ENCODE assay signal across 12 cellular contexts in the genomic region with DNA sequence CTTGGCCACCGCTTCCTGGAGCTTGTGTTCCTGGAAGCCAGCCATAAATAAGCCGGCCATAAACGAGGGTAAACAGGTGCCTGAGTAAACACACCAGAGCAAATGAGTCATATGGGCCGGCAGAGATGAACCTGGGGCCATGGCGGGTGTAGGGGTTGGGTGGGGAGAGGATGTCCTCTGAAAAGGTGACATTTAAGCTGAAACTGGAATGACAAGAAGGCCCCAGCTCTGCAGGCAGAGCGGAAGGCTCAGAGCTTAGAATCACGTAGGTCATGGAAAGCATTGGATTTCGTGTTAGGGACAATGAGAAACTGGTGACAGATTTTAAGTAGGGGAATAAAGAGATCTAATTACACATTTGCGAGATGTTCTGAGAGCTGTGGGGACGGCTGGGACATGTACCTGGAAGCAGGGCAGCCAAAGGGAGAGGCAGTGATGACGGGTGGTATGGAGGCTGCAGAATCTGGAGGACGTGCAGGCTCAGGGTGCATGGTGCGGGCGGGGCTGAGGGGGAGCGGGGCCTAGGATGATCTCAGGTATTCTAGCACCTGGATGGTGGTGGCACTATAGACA. TPM values are rescaled to one million over a fixed set of nuclear protein-coding genes. Genes with fewer than 3 reads are reported as not detected.
DNase-seq lines count a peak whose midpoint lies in the region; ATAC-seq and TF ChIP-seq lines count a peak whose summit lies in the region.
"Had no signal": no experiment of that assay in that cellular context is flagged by ENCODE, and none has a peak within 500 bp of the region (broad histone marks: within the 10 kb centered on the region; RNA-seq: fewer than 3 reads in every experiment).

No MANE protein-coding gene starts in this region.

- TF ChIP-seq RAD21 in SK-N-SH (IDR thresholded peaks at IDR 0.05; ENCODE audit: low read length) = no peak

- peak; percentile 92 for DNase-seq in DMS153 (lab: John Stamatoyannopoulos, UW)
- peak; percentile 78 for DNase-seq in NCI-H1092 treated with DMSO at 0.1 percent for 48 hours (lab: John Stamatoyannopoulos, UW)
- DNase-seq in breast epithelium (ENCODE audit: low spot score in 2 of 2) = peak; percentile 30 to 72
- no peak for DNase-seq in SK-N-SH
- DNase-seq in NK-92 (lab: John Stamatoyannopoulos, UW; ENCODE audit: unreplicated experiment) = no peak
- no peak for DNase-seq in activated CD4-positive, alpha-beta T cell treated with anti-CD3 and anti-CD28 coated beads, Interleukin-2, amount 50 U/mL, for 1 hour
- DNase-seq: cortex of kidney, MM.1S, WERI-Rb-1 had no signal

- H3K79me2 ChIP-seq in SK-N-SH (ENCODE audit: insufficient read depth) = no peaks in the 10 kb centered on the region

- H3K4me2 ChIP-seq in SK-N-SH = no peak overlapping the region

- POLR2A ChIA-PET in SK-N-SH (lab: Yijun Ruan, JAX) = no interaction called here

- H3K4me3 Mint-ChIP-seq in nephron = no peak overlapping the region

- no peak for TF ChIP-seq CTCF in breast epithelium (IDR thresholded peaks at IDR 0.05)
- no peak for TF ChIP-seq CTCF in nephron (IDR thresholded peaks at IDR 0.05; ENCODE audit: unreplicated experiment in 3 of 3)
- TF ChIP-seq CTCF in SK-N-SH (IDR thresholded peaks at IDR 0.05) = no peak

- H3K4me3 ChIP-seq in breast epithelium = no peak overlapping the region
- no peak overlapping the region for H3K4me3 ChIP-seq in SK-N-SH (ENCODE audit: low read depth in 2 of 2, low read length in 1 of 2)
- H3K4me3 ChIP-seq: HAP-1 had no signal

- no peak overlapping the region for H2AFZ ChIP-seq in SK-N-SH (ENCODE audit: low read depth)

- no peaks in the 10 kb centered on the region for H3K9me2 ChIP-seq in SK-N-SH

- no peak for TF ChIP-seq EP300 in SK-N-SH (IDR thresholded peaks at IDR 0.05; ENCODE audit: borderline replicate concordance in 1 of 2, low read depth in 1 of 2, low read length in 1 of 2)

- peaks cover 23% of the 10 kb centered on the region for H3K4me1 Mint-ChIP-seq in nephron

- H3K4me1 ChIP-seq in breast epithelium (no peaks in the 10 kb centered on the region), SK-N-SH (ENCODE audit: control insufficient read depth in 1 of 2, insufficient read depth in 2 of 2, low read depth in 1 of 2, low read length in 1 of 2) (peaks cover 0 to 21% of the 10 kb centered on the region in 2 experiments; a peak in 1 of 4 replicates)

- no peaks in the 10 kb centered on the region for H3K27me3 Mint-ChIP-seq in nephron (ENCODE audit: low read depth)

- no peaks in the 10 kb centered on the region for H3K27me3 ChIP-seq in breast epithelium
- H3K27me3 ChIP-seq in SK-N-SH (ENCODE audit: insufficient read depth) = no peaks in the 10 kb centered on the region

- H3F3A ChIP-seq in SK-N-SH (replicated peaks; ENCODE audit: insufficient read depth) = no peaks in the 10 kb centered on the region

- intact Hi-C loops in breast epithelium (cut with DNase I; ENCODE audit: low total_unique reads) = no loop called here

- no peaks in the 10 kb centered on the region for H4K20me1 ChIP-seq in SK-N-SH (ENCODE audit: insufficient read depth)

- H3K9me3 Mint-ChIP-seq in nephron = no peaks in the 10 kb centered on the region

- no peak for ATAC-seq in HG02981 (IDR thresholded peaks at IDR 0.05; ENCODE audit: unreplicated experiment)

- peaks cover 26% of the 10 kb centered on the region for H3K36me3 Mint-ChIP-seq in nephron (ENCODE audit: low read depth)

- CTCF ChIA-PET in SK-N-SH (lab: Yijun Ruan, JAX) = interaction anchor here (0.7 kb wide), 1 partner anchor 11 kb away, joined by 3 read pairs; no protein-coding TSS in a partner anchor

- H3K36me3 ChIP-seq in breast epithelium (no peaks in the 10 kb centered on the region), SK-N-SH (replicated peaks in 1 of 2; ENCODE audit: control insufficient read depth in 1 of 2, insufficient read depth in 2 of 2, low read length in 1 of 2) (peaks cover 0 to 3% of the 10 kb centered on the region in 2 experiments)
- H3K36me3 ChIP-seq: WERI-Rb-1 had no signal

- no peaks in the 10 kb centered on the region for H3K9me3 ChIP-seq in breast epithelium
- H3K9me3 ChIP-seq in SK-N-SH = no peaks in the 10 kb centered on the region
- H3K9me3 ChIP-seq: HAP-1 had no signal

- TF ChIP-seq POLR2A in breast epithelium (IDR thresholded peaks at IDR 0.05) = no peak

- H3K9ac ChIP-seq in SK-N-SH = no peak overlapping the region

- WGBS in SK-N-SH (ENCODE audit: low lambda C conversion rate) = 80% methylated on average over 15 of the region's 15 CpGs

- H3K27ac Mint-ChIP-seq in nephron = peak overlapping the region; percentile 91 to 98 (median 95)

- peak overlapping the region; percentile 10 to 67 for H3K27ac ChIP-seq in breast epithelium
- H3K27ac ChIP-seq in SK-N-SH (ENCODE audit: low read depth in 2 of 2, low read length in 1 of 2) = no peak overlapping the region
- H3K27ac ChIP-seq: WERI-Rb-1 had no signal

TF ChIP-seq in SK-N-SH, 30 proteins besides CTCF, POLR2A, EP300 and RAD21 (continues in another document):
- TF ChIP-seq, protein P1, sequence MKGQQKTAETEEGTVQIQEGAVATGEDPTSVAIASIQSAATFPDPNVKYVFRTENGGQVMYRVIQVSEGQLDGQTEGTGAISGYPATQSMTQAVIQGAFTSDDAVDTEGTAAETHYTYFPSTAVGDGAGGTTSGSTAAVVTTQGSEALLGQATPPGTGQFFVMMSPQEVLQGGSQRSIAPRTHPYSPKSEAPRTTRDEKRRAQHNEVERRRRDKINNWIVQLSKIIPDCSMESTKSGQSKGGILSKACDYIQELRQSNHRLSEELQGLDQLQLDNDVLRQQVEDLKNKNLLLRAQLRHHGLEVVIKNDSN (IDR thresholded peaks at IDR 0.05; ENCODE audit: borderline replicate concordance, low read depth) = no peak
- TF ChIP-seq, protein P2, sequence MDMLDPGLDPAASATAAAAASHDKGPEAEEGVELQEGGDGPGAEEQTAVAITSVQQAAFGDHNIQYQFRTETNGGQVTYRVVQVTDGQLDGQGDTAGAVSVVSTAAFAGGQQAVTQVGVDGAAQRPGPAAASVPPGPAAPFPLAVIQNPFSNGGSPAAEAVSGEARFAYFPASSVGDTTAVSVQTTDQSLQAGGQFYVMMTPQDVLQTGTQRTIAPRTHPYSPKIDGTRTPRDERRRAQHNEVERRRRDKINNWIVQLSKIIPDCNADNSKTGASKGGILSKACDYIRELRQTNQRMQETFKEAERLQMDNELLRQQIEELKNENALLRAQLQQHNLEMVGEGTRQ (IDR thresholded peaks at IDR 0.05; ENCODE audit: borderline replicate concordance, low read depth, low read length) = no peak
- TF ChIP-seq, protein P3, sequence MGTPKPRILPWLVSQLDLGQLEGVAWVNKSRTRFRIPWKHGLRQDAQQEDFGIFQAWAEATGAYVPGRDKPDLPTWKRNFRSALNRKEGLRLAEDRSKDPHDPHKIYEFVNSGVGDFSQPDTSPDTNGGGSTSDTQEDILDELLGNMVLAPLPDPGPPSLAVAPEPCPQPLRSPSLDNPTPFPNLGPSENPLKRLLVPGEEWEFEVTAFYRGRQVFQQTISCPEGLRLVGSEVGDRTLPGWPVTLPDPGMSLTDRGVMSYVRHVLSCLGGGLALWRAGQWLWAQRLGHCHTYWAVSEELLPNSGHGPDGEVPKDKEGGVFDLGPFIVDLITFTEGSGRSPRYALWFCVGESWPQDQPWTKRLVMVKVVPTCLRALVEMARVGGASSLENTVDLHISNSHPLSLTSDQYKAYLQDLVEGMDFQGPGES (IDR thresholded peaks at IDR 0.05; ENCODE audit: low read depth, low read length) = no peak
- TF ChIP-seq MEF2A (IDR thresholded peaks at IDR 0.05; ENCODE audit: borderline replicate concordance, low read depth) (no peak), RFX5 (IDR thresholded peaks at IDR 0.05; ENCODE audit: low read length) (no peak), NRF1 (IDR thresholded peaks at IDR 0.05; ENCODE audit: low read depth, low read length) (no peak), RXRA (IDR thresholded peaks at IDR 0.05; ENCODE audit: borderline replicate concordance, low read depth) (no peak), FOXJ3 (CRISPR knock-in tag; IDR thresholded peaks at IDR 0.05) (no peak), POLR2AphosphoS5 (IDR thresholded peaks at IDR 0.05; ENCODE audit: low read depth, low read length) (no peak)
- TF ChIP-seq, protein P4, sequence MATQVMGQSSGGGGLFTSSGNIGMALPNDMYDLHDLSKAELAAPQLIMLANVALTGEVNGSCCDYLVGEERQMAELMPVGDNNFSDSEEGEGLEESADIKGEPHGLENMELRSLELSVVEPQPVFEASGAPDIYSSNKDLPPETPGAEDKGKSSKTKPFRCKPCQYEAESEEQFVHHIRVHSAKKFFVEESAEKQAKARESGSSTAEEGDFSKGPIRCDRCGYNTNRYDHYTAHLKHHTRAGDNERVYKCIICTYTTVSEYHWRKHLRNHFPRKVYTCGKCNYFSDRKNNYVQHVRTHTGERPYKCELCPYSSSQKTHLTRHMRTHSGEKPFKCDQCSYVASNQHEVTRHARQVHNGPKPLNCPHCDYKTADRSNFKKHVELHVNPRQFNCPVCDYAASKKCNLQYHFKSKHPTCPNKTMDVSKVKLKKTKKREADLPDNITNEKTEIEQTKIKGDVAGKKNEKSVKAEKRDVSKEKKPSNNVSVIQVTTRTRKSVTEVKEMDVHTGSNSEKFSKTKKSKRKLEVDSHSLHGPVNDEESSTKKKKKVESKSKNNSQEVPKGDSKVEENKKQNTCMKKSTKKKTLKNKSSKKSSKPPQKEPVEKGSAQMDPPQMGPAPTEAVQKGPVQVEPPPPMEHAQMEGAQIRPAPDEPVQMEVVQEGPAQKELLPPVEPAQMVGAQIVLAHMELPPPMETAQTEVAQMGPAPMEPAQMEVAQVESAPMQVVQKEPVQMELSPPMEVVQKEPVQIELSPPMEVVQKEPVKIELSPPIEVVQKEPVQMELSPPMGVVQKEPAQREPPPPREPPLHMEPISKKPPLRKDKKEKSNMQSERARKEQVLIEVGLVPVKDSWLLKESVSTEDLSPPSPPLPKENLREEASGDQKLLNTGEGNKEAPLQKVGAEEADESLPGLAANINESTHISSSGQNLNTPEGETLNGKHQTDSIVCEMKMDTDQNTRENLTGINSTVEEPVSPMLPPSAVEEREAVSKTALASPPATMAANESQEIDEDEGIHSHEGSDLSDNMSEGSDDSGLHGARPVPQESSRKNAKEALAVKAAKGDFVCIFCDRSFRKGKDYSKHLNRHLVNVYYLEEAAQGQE (IDR thresholded peaks at IDR 0.05; ENCODE audit: low read depth, low read length) = no peak
- TF ChIP-seq, protein P5, sequence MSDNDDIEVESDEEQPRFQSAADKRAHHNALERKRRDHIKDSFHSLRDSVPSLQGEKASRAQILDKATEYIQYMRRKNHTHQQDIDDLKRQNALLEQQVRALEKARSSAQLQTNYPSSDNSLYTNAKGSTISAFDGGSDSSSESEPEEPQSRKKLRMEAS (IDR thresholded peaks at IDR 0.05; ENCODE audit: low read depth) = no peak

RNA-seq across cellular contexts. Expression of a gene that starts 8.1 kb away (rescaled TPM):
- 10 to 100 TPM; 15.8 to 30.0 (median 23.6) TPM for total RNA-seq in breast epithelium
- 19.8 and 27.2 TPM in 2 replicates for polyA plus RNA-seq in SK-N-SH (2012; rRNA removed)
- 6.1 and 11.9 TPM in 2 replicates for polyA plus RNA-seq in SK-N-SH (2012; cell fraction: cytosol; rRNA removed)
- polyA plus RNA-seq in SK-N-SH (2012; cell fraction: nucleus; rRNA removed) = 77.3 and 82.8 TPM in 2 replicates

RNA-seq across cellular contexts. Expression of a gene that starts 35.0 kb away (rescaled TPM):
- 1 to 10 TPM; 3.0 to 4.3 (median 3.7) TPM for total RNA-seq in breast epithelium
- 1.9 and 2.1 TPM in 2 replicates for polyA plus RNA-seq in SK-N-SH (2012; rRNA removed)
- 0.72 and 0.84 TPM in 2 replicates for polyA plus RNA-seq in SK-N-SH (2012; cell fraction: cytosol; rRNA removed)
- polyA plus RNA-seq in SK-N-SH (2012; cell fraction: nucleus; rRNA removed) = 8.1 and 10.3 TPM in 2 replicates

Comparison
In these comparisons a context has a peak if more than half of its experiments do, and no peak if none do; other contexts are left out.
1. DNase-seq: peak in DMS153 (single experiment), NCI-H1092 treated with DMSO at 0.1 percent for 48 hours (single experiment) and breast epithelium (2 of 2); none in SK-N-SH (single experiment), NK-92 (single experiment) and activated CD4-positive, alpha-beta T cell treated with anti-CD3 and anti-CD28 coated beads, Interleukin-2, amount 50 U/mL, for 1 hour (single experiment).
2. H3K27ac ChIP-seq: peak in breast epithelium (2 of 2); none in SK-N-SH (0 of 2).